ENCODE assay signal across 14 cellular contexts in genomic region chr9:82456621-82457020, GRCh38.
DNase-seq lines count a peak whose midpoint lies in the region; ATAC-seq lines count a peak whose summit lies in the region.
"Had no signal": no experiment of that assay in that cellular context is flagged by ENCODE, and none has a peak within 500 bp of the region (broad histone marks: within the 10 kb centered on the region; RNA-seq: fewer than 3 reads in every experiment).

No MANE protein-coding gene starts in this region.

- peak; percentile 15 for DNase-seq in AG08396 (ENCODE audit: low spot score)
- DNase-seq in amniotic epithelial cell (ENCODE audit: low read depth) = peak; percentile 4
- DNase-seq in hepatic stellate cell (ENCODE audit: low spot score) = peak; percentile 17
- no peak for DNase-seq in nucleus accumbens (lab: John Stamatoyannopoulos, UW)
- DNase-seq in activated CD4-positive, alpha-beta T cell treated with anti-CD3 and anti-CD28 coated beads for 48 hours = no peak
- DNase-seq: activated CD8-positive, alpha-beta memory T cell treated with anti-CD3 and anti-CD28 coated beads, Interleukin-2, amount 50 U/mL, for 48 hours; cortex of kidney; NCI-H2081 treated with DMSO at 0.1 percent for 48 hours; transverse colon had no signal

- ATAC-seq in HG02852 (IDR thresholded peaks at IDR 0.05; ENCODE audit: unreplicated experiment) (peak; percentile 68), GM21515 (IDR thresholded peaks at IDR 0.05; ENCODE audit: unreplicated experiment) (no peak), GM19035 (IDR thresholded peaks at IDR 0.05; ENCODE audit: unreplicated experiment) (no peak)
- ATAC-seq: activated CD4-positive, CD25-positive, alpha-beta regulatory T cell treated with anti-CD3 and anti-CD28 coated beads, Interleukin-2, amount 50 U/mL, for 24 hours; activated naive CD4-positive, alpha-beta T cell treated with anti-CD3 and anti-CD28 coated beads, Interleukin-2, amount 50 U/mL, for 72 hours had no signal

Comparison
In these comparisons a context has a peak if more than half of its experiments do, and no peak if none do; other contexts are left out.
1. DNase-seq: peak in AG08396 (single experiment), amniotic epithelial cell (single experiment) and hepatic stellate cell (single experiment); none in nucleus accumbens (0 of 56) and activated CD4-positive, alpha-beta T cell treated with anti-CD3 and anti-CD28 coated beads for 48 hours (single experiment).